ENCODE assay signal across 11 cellular contexts in the genomic region with DNA sequence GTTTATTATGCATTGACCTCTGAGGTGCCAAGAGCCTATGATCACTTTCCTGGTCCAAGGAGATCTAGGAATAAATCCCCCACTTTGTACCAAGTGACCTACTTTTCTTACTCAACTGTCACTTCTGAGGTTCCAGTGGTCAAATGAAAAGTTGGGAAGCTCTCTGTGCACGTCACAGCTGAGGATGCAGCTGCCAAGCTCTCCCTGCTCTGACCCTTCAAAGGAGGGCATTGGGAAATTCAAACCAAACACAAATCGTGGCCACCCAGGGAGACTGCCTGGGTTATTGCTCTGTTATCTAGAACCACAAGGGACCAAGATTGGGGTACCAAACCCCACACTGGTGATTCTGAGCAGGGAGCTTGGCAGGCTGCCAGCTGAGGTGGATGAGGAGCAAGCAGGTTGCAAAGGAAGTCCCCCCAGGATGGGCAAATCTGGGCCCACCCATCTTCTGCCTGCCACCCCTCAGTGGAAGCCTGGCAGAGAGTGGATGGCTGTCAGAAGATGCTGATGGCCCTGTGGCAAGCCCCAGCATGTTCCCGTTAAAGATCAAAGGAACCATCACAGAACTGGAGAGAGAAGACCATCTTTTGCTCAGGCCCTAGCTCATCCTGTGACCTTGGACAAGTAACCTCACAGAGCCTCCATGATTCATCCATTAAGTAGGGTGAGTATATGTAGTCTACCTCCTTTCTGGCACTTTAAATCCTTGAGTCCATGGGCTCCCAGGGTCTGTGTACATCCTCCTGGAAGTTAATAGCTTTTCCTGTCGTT.
"Had no signal": no experiment of that assay in that cellular context is flagged by ENCODE, and none has a peak within 500 bp of the region (broad histone marks: within the 10 kb centered on the region; RNA-seq: fewer than 3 reads in every experiment).

No MANE protein-coding gene starts in this region.

- DNase-seq: activated CD4-positive, alpha-beta T cell treated with anti-CD3 and anti-CD28 coated beads for 48 hours; activated CD8-positive, alpha-beta memory T cell treated with anti-CD3 and anti-CD28 coated beads, Interleukin-2, amount 50 U/mL, for 48 hours; activated CD8-positive, alpha-beta T cell treated with anti-CD3 and anti-CD28 coated beads, Interleukin-2, amount 10 ng/mL, durations not matched to agents 7 days and 5 days; activated naive CD8-positive, alpha-beta T cell treated with anti-CD3 and anti-CD28 coated beads, Interleukin-2, amount 10 ng/mL, durations not matched to agents 7 days and 5 days; mammary epithelial cell; mucosa of descending colon; tibial artery had no signal

- H3K36me3 Mint-ChIP-seq: activated naive CD8-positive, alpha-beta T cell treated with anti-CD3 and anti-CD28 coated beads, Interleukin-2, amount 10 ng/mL, durations not matched to agents 7 days and 5 days; stimulated activated memory B cell treated with anti-CD40 and anti-IgM and Interleukin-4, amounts not matched to agents 10 μg/mL and 1 μg/mL and 100 μg/mL, for 72 hours had no signal

- H3K9me3 ChIP-seq: mucosa of descending colon, tibial artery had no signal

- H3K4me2 ChIP-seq: hepatocyte had no signal

- H3K9me3 Mint-ChIP-seq: activated naive CD8-positive, alpha-beta T cell treated with anti-CD3 and anti-CD28 coated beads, Interleukin-2, amount 10 ng/mL, durations not matched to agents 7 days and 5 days had no signal

- H3K36me3 ChIP-seq: tibial artery had no signal

- H3K27me3 ChIP-seq: hepatocyte, tibial artery had no signal

- H3K4me3 ChIP-seq: hepatocyte, mucosa of descending colon, skin epidermis, tibial artery had no signal

- H3K79me2 ChIP-seq: hepatocyte had no signal

- H2AFZ ChIP-seq: hepatocyte had no signal

- H3K4me3 Mint-ChIP-seq: activated CD8-positive, alpha-beta T cell treated with anti-CD3 and anti-CD28 coated beads, Interleukin-2, amount 10 ng/mL, durations not matched to agents 7 days and 5 days; activated naive CD8-positive, alpha-beta T cell treated with anti-CD3 and anti-CD28 coated beads, Interleukin-2, amount 10 ng/mL, durations not matched to agents 7 days and 5 days; nephron; stimulated activated memory B cell treated with anti-CD40 and anti-IgM and Interleukin-4, amounts not matched to agents 10 μg/mL and 1 μg/mL and 100 μg/mL, for 72 hours had no signal

- H3K27ac ChIP-seq: hepatocyte, skin epidermis, tibial artery had no signal

- ATAC-seq: activated CD8-positive, alpha-beta T cell treated with anti-CD3 and anti-CD28 coated beads, Interleukin-2, amount 10 ng/mL, durations not matched to agents 7 days and 5 days; mucosa of descending colon had no signal

- H3K4me1 Mint-ChIP-seq: activated naive CD8-positive, alpha-beta T cell treated with anti-CD3 and anti-CD28 coated beads, Interleukin-2, amount 10 ng/mL, durations not matched to agents 7 days and 5 days; nephron had no signal

- H3K27ac Mint-ChIP-seq: activated CD8-positive, alpha-beta T cell treated with anti-CD3 and anti-CD28 coated beads, Interleukin-2, amount 10 ng/mL, durations not matched to agents 7 days and 5 days; activated naive CD8-positive, alpha-beta T cell treated with anti-CD3 and anti-CD28 coated beads, Interleukin-2, amount 10 ng/mL, durations not matched to agents 7 days and 5 days; stimulated activated memory B cell treated with anti-CD40 and anti-IgM and Interleukin-4, amounts not matched to agents 10 μg/mL and 1 μg/mL and 100 μg/mL, for 72 hours had no signal
